In genomic region chr6:25359191-25359861, GRCh38 we compare ENCODE assay signal across 10 cellular contexts.
DNase-seq lines count a peak whose midpoint lies in the region; ATAC-seq and TF ChIP-seq lines count a peak whose summit lies in the region.
"Had no signal": no experiment of that assay in that cellular context is flagged by ENCODE, and none has a peak within 500 bp of the region (broad histone marks: within the 10 kb centered on the region; RNA-seq: fewer than 3 reads in every experiment).

No MANE protein-coding gene starts in this region.

- H3K27ac Mint-ChIP-seq in CD14-positive monocyte, result peak overlapping the region in 1 of 7 donors; percentile 60

- H3K4me1 ChIP-seq in foreskin keratinocyte, result peaks cover 21% of the 10 kb centered on the region
- no peaks in the 10 kb centered on the region for H3K4me1 ChIP-seq in psoas muscle

- WGBS in psoas muscle, 3 donors, result 12 to 24% (median 16%) methylated on average over 6 of the region's 6 CpGs

- TF ChIP-seq CTCF in foreskin keratinocyte (conservative IDR thresholded peaks at IDR 0.05) (no peak), psoas muscle (IDR thresholded peaks at IDR 0.05) (no peak), CD14-positive monocyte (IDR thresholded peaks at IDR 0.05) (no peak)

- peak; percentile 66 for DNase-seq in Daoy (ENCODE audit: low read depth)
- DNase-seq in RPMI7951 (ENCODE audit: low read depth), result peak; percentile 84
- DNase-seq in foreskin keratinocyte, result peak; percentile 33 to 77
- peak; percentile 61 to 64 for DNase-seq in psoas muscle
- no peak for DNase-seq in DMS153 (lab: John Stamatoyannopoulos, UW)
- no peak for DNase-seq in mesenteric fat pad (ENCODE audit: low spot score)
- DNase-seq in CD14-positive monocyte (ENCODE audit: low spot score), result no peak
- DNase-seq: stimulated activated CD4-positive, alpha-beta T cell treated with anti-CD3 and anti-CD28 coated beads, Interleukin-1b, Interleukin-23, amount 100 ng/mL, for 48 hours had no signal

- H3K27me3 ChIP-seq in foreskin keratinocyte (no peaks in the 10 kb centered on the region), psoas muscle (ENCODE audit: insufficient read depth in 3 of 3, low read length in 2 of 3) (no peaks in the 10 kb centered on the region)

- no peak overlapping the region for H3K4me3 Mint-ChIP-seq in CD14-positive monocyte

- H3K27me3 Mint-ChIP-seq in CD14-positive monocyte (ENCODE audit: low read depth in 3 of 3), result peaks cover 0 to 1% (median 0%) of the 10 kb centered on the region in 3 donors

- H3K36me3 ChIP-seq in psoas muscle (ENCODE audit: insufficient read depth in 1 of 2, low read depth in 1 of 2), result no peaks in the 10 kb centered on the region

- no peaks in the 10 kb centered on the region for H3K9me3 ChIP-seq in psoas muscle

- H3K27ac ChIP-seq in foreskin keratinocyte, result peak overlapping the region; percentile 10
- peak overlapping the region; percentile 23 for H3K27ac ChIP-seq in psoas muscle
- H3K27ac ChIP-seq: VCaP had no signal

- H3K36me3 Mint-ChIP-seq in CD14-positive monocyte, result peaks cover 2 to 5% of the 10 kb centered on the region in 2 donors

- intact Hi-C loops in psoas muscle (cut with DNase I) (no loop called here), CD14-positive monocyte (cut with micrococcal nuclease) (no loop called here)

- H3K4me1 Mint-ChIP-seq in CD14-positive monocyte, result peaks cover 22% of the 10 kb centered on the region

- no peak overlapping the region for H3K4me3 ChIP-seq in psoas muscle

- peak; percentile 63 for ATAC-seq in foreskin keratinocyte
- ATAC-seq in psoas muscle, result peak in 3 of 4 donors; percentile 59 to 70 (median 64)
- ATAC-seq in HG03521 (IDR thresholded peaks at IDR 0.05; ENCODE audit: unreplicated experiment), result no peak

- no peaks in the 10 kb centered on the region for H3K9me3 Mint-ChIP-seq in CD14-positive monocyte

Comparison
In these comparisons a context has a peak if more than half of its experiments do, and no peak if none do; other contexts are left out.
1. DNase-seq: peak in Daoy (single experiment), RPMI7951 (single experiment), foreskin keratinocyte (2 of 2) and psoas muscle (2 of 2); none in DMS153 (single experiment), mesenteric fat pad (single experiment) and CD14-positive monocyte (single experiment).